1 cellular context compared by ENCODE assay signal in the genomic region with DNA sequence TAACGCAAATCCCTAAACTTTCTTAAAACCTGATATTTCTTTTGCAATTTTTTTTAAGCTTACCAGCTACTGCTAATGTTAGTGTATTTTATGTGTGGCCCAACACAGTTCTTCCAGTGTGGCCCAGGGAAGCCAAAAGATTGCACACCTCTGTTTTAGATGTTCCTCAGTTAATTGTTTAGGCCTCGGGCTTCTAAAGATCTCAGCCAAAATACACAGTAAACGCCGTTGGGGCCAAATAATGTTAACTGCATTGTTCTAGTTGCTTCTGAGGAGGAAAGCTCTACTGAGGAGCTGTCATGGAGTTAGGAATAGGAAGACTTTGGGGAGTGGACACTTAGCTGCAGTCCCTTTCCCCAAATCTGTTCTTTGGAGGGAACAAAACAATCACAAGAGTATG.
TF ChIP-seq lines count a peak whose summit lies in the region.

No MANE protein-coding gene starts in this region.

TF ChIP-seq in HCT116, 20 proteins besides CTCF, POLR2A, EP300 and RAD21 (continued from another document):
- TF ChIP-seq, protein P1, sequence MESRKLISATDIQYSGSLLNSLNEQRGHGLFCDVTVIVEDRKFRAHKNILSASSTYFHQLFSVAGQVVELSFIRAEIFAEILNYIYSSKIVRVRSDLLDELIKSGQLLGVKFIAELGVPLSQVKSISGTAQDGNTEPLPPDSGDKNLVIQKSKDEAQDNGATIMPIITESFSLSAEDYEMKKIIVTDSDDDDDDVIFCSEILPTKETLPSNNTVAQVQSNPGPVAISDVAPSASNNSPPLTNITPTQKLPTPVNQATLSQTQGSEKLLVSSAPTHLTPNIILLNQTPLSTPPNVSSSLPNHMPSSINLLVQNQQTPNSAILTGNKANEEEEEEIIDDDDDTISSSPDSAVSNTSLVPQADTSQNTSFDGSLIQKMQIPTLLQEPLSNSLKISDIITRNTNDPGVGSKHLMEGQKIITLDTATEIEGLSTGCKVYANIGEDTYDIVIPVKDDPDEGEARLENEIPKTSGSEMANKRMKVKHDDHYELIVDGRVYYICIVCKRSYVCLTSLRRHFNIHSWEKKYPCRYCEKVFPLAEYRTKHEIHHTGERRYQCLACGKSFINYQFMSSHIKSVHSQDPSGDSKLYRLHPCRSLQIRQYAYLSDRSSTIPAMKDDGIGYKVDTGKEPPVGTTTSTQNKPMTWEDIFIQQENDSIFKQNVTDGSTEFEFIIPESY (IDR thresholded peaks at IDR 0.05; ENCODE audit: extremely low read depth, insufficient replicate concordance, low read length), result no peak
- no peak for TF ChIP-seq EGR1 (IDR thresholded peaks at IDR 0.05; ENCODE audit: low read depth)
- TF ChIP-seq POLR2AphosphoS5 (IDR thresholded peaks at IDR 0.05; ENCODE audit: low read depth, low read length), result no peak
- no peak for TF ChIP-seq CBX3 (IDR thresholded peaks at IDR 0.05; ENCODE audit: low read depth)
- no peak for TF ChIP-seq SRF (IDR thresholded peaks at IDR 0.05; ENCODE audit: low read depth)
